In genomic region chr3:88433572-88433971, GRCh38 we compare ENCODE assay signal across 8 cellular contexts.
DNase-seq lines count a peak whose midpoint lies in the region; ATAC-seq and TF ChIP-seq lines count a peak whose summit lies in the region.
"Had no signal": no experiment of that assay in that cellular context is flagged by ENCODE, and none has a peak within 500 bp of the region (broad histone marks: within the 10 kb centered on the region; RNA-seq: fewer than 3 reads in every experiment).

No MANE protein-coding gene starts in this region.

- peak overlapping the region; percentile 59 for H2AFZ ChIP-seq in neural progenitor cell (replicated peaks)

- no peaks in the 10 kb centered on the region for H3K4me1 ChIP-seq in neural progenitor cell
- H3K4me1 ChIP-seq in right atrium auricular region: no peaks in the 10 kb centered on the region

- ATAC-seq in GM18873 (IDR thresholded peaks at IDR 0.05; ENCODE audit: low FRiP score, unreplicated experiment) (peak; percentile 97), HG02571 (IDR thresholded peaks at IDR 0.05; ENCODE audit: unreplicated experiment) (peak; percentile 97), HG03571 (IDR thresholded peaks at IDR 0.05; ENCODE audit: unreplicated experiment) (peak; percentile 99)
- no peak for ATAC-seq in activated CD8-positive, alpha-beta T cell treated with anti-CD3 and anti-CD28 coated beads for 36 hours

- DNase-seq in neural progenitor cell (ENCODE audit: low spot score): no peak
- DNase-seq in HT-29 (ENCODE audit: low spot score): no peak
- no peak for DNase-seq in right atrium auricular region (ENCODE audit: low spot score)
- DNase-seq in activated CD8-positive, alpha-beta T cell treated with anti-CD3 and anti-CD28 coated beads for 36 hours: no peak

- H3K36me3 Mint-ChIP-seq in neural progenitor cell: no peaks in the 10 kb centered on the region
- no peaks in the 10 kb centered on the region for H3K36me3 Mint-ChIP-seq in activated CD8-positive, alpha-beta T cell treated with anti-CD3 and anti-CD28 coated beads for 36 hours (ENCODE audit: low read depth)

- H3K36me3 ChIP-seq in neural progenitor cell (no peaks in the 10 kb centered on the region), right atrium auricular region (no peaks in the 10 kb centered on the region)

- no peak overlapping the region for H3K4me2 ChIP-seq in neural progenitor cell

- H3K9me3 ChIP-seq in neural progenitor cell (ENCODE audit: low read depth): no peaks in the 10 kb centered on the region
- H3K9me3 ChIP-seq in right atrium auricular region: no peaks in the 10 kb centered on the region

- no peaks in the 10 kb centered on the region for H3K9me3 Mint-ChIP-seq in neural progenitor cell
- H3K9me3 Mint-ChIP-seq in activated CD8-positive, alpha-beta T cell treated with anti-CD3 and anti-CD28 coated beads for 36 hours: no peaks in the 10 kb centered on the region
- H3K9me3 Mint-ChIP-seq: dendritic cell treated with granulocyte-macrophage colony-stimulating factor and Interleukin-4, amounts not matched to agents 40 ng/mL and 50 ng/mL, for 4 days had no signal

- no peak for TF ChIP-seq CTCF in neural progenitor cell (IDR thresholded peaks at IDR 0.05)
- TF ChIP-seq CTCF in right atrium auricular region (IDR thresholded peaks at IDR 0.05): no peak
- no peak for TF ChIP-seq CTCF in activated CD8-positive, alpha-beta T cell treated with anti-CD3 and anti-CD28 coated beads for 36 hours (IDR thresholded peaks at IDR 0.05)

- H3F3A ChIP-seq in neural progenitor cell (ENCODE audit: low read depth): no peaks in the 10 kb centered on the region

- no peak overlapping the region for H3K9ac ChIP-seq in neural progenitor cell

- intact Hi-C loops in activated CD8-positive, alpha-beta T cell treated with anti-CD3 and anti-CD28 coated beads for 36 hours (cut with micrococcal nuclease): no loop called here

- H3K4me3 Mint-ChIP-seq in neural progenitor cell: no peak overlapping the region
- H3K4me3 Mint-ChIP-seq in activated CD8-positive, alpha-beta T cell treated with anti-CD3 and anti-CD28 coated beads for 36 hours: no peak overlapping the region
- H3K4me3 Mint-ChIP-seq: dendritic cell treated with granulocyte-macrophage colony-stimulating factor and Interleukin-4, amounts not matched to agents 40 ng/mL and 50 ng/mL, for 4 days had no signal

- H3K27me3 Mint-ChIP-seq in neural progenitor cell (ENCODE audit: insufficient read depth, low read depth): no peaks in the 10 kb centered on the region
- H3K27me3 Mint-ChIP-seq in activated CD8-positive, alpha-beta T cell treated with anti-CD3 and anti-CD28 coated beads for 36 hours: no peaks in the 10 kb centered on the region
- H3K27me3 Mint-ChIP-seq: dendritic cell treated with granulocyte-macrophage colony-stimulating factor and Interleukin-4, amounts not matched to agents 40 ng/mL and 50 ng/mL, for 4 days had no signal

- H4K20me1 ChIP-seq in neural progenitor cell (ENCODE audit: low read depth): no peaks in the 10 kb centered on the region

- H3K27me3 ChIP-seq in neural progenitor cell (no peaks in the 10 kb centered on the region), right atrium auricular region (no peaks in the 10 kb centered on the region)

- no peak overlapping the region for H3K27ac Mint-ChIP-seq in neural progenitor cell
- H3K27ac Mint-ChIP-seq in activated CD8-positive, alpha-beta T cell treated with anti-CD3 and anti-CD28 coated beads for 36 hours: no peak overlapping the region
- H3K27ac Mint-ChIP-seq: dendritic cell treated with granulocyte-macrophage colony-stimulating factor and Interleukin-4, amounts not matched to agents 40 ng/mL and 50 ng/mL, for 4 days had no signal

- no peaks in the 10 kb centered on the region for H3K4me1 Mint-ChIP-seq in neural progenitor cell
- no peaks in the 10 kb centered on the region for H3K4me1 Mint-ChIP-seq in activated CD8-positive, alpha-beta T cell treated with anti-CD3 and anti-CD28 coated beads for 36 hours (ENCODE audit: low read depth)

- no peaks in the 10 kb centered on the region for H3K79me2 ChIP-seq in neural progenitor cell (ENCODE audit: low read depth)

- H3K27ac ChIP-seq in neural progenitor cell (no peak overlapping the region), right atrium auricular region (no peak overlapping the region)

- CTCF ChIA-PET in activated CD8-positive, alpha-beta T cell treated with anti-CD3 and anti-CD28 coated beads for 36 hours (lab: Charles Lee): no interaction called here

- POLR2A ChIA-PET in activated CD8-positive, alpha-beta T cell treated with anti-CD3 and anti-CD28 coated beads for 36 hours (lab: Charles Lee): no interaction called here

- H3K4me3 ChIP-seq in neural progenitor cell (no peak overlapping the region), right atrium auricular region (no peak overlapping the region)
